Comparison of ENCODE assay signal across 8 cellular contexts in the genomic region with DNA sequence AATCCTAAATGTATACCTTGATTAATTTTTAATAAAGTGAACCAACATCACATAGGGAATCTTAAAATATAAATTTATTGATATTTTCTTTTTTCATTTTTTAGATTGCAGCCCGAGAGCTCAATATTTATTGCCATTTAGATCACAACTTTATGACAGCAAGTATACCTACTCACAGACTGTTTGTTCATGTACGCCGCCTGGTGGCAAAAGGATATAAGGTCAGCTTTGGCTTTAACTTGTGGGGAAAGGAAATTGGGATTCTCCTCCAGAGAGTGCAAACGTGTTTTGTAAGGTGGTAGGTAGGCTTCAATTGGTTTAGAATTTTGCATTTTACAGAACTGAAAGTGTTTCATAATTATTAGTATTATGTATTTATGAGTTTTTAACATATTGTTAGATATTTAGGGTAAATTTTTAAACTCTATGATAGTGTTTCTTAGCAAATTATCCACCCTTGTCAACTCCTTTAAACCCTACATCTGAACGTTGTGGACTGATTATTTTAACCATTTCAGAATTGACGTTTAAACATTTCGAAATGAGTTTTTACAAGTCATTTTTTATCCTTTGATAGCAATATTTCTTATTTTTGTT. TPM values are rescaled to one million over a fixed set of nuclear protein-coding genes. Genes with fewer than 3 reads are reported as not detected.
A peak's percentile ranks its signal among the peaks of the same experiment; 100 is the strongest.
DNase-seq lines count a peak whose midpoint lies in the region; ATAC-seq and TF ChIP-seq lines count a peak whose summit lies in the region.

No MANE protein-coding gene starts in this region.

- no peaks in the 10 kb centered on the region for H3K4me1 Mint-ChIP-seq in progenitor cell of endocrine pancreas (ENCODE audit: low read depth)

- H3K27me3 Mint-ChIP-seq in progenitor cell of endocrine pancreas = no peaks in the 10 kb centered on the region

- no peaks in the 10 kb centered on the region for H3K9me3 Mint-ChIP-seq in progenitor cell of endocrine pancreas (ENCODE audit: low read depth)

- H3K4me3 Mint-ChIP-seq in progenitor cell of endocrine pancreas (ENCODE audit: low read depth) = no peak overlapping the region

- no peak overlapping the region for H3K27ac Mint-ChIP-seq in progenitor cell of endocrine pancreas

- peak; percentile 96 for ATAC-seq in SK-N-SH treated with all-trans-retinoic acid at 6 μM for 48 hours
- no peak for ATAC-seq in GM18520 (IDR thresholded peaks at IDR 0.05; ENCODE audit: unreplicated experiment)

- TF ChIP-seq CTCF in progenitor cell of endocrine pancreas (IDR thresholded peaks at IDR 0.05; ENCODE audit: unreplicated experiment) = peak; percentile 88

- peaks cover 13% of the 10 kb centered on the region for H3K36me3 Mint-ChIP-seq in progenitor cell of endocrine pancreas (ENCODE audit: insufficient read depth)

- peak; percentile 76 for DNase-seq in SIG-M5 treated with dmso at 0.1 percent for 504 hours (lab: John Stamatoyannopoulos, UW; ENCODE audit: unreplicated experiment)
- DNase-seq in SIG-M5 (lab: John Stamatoyannopoulos, UW) = no peak
- peak; percentile 75 for DNase-seq in M059J (ENCODE audit: low read depth)
- peak; percentile 67 for DNase-seq in activated naive CD4-positive, alpha-beta T cell treated with anti-CD3 and anti-CD28 coated beads, Interleukin-2, amount 50 U/mL, for 16 hours
- peak; percentile 77 for DNase-seq in glomerular visceral epithelial cell (ENCODE audit: extremely low spot score)
- peak; percentile 52 for DNase-seq in progenitor cell of endocrine pancreas (ENCODE audit: low spot score, unreplicated experiment)

TF ChIP-seq in SK-N-SH treated with all-trans-retinoic acid at 6 μM for 48 hours, 23 proteins besides CTCF, POLR2A, EP300 and RAD21:
- TF ChIP-seq TOX (CRISPR knock-in tag; IDR thresholded peaks at IDR 0.05; ENCODE audit: borderline replicate concordance) = no peak
- no peak for TF ChIP-seq OSR1 (CRISPR knock-in tag; IDR thresholded peaks at IDR 0.05)
- no peak for TF ChIP-seq PATZ1 (CRISPR knock-in tag; IDR thresholded peaks at IDR 0.05; ENCODE audit: borderline replicate concordance)
- TF ChIP-seq, protein P1, sequence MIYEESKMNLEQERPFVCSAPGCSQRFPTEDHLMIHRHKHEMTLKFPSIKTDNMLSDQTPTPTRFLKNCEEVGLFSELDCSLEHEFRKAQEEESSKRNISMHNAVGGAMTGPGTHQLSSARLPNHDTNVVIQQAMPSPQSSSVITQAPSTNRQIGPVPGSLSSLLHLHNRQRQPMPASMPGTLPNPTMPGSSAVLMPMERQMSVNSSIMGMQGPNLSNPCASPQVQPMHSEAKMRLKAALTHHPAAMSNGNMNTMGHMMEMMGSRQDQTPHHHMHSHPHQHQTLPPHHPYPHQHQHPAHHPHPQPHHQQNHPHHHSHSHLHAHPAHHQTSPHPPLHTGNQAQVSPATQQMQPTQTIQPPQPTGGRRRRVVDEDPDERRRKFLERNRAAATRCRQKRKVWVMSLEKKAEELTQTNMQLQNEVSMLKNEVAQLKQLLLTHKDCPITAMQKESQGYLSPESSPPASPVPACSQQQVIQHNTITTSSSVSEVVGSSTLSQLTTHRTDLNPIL (CRISPR knock-in tag; IDR thresholded peaks at IDR 0.05; ENCODE audit: low read depth) = no peak
- no peak for TF ChIP-seq ARNTL (CRISPR knock-in tag; IDR thresholded peaks at IDR 0.05; ENCODE audit: borderline replicate concordance, low read depth)
- TF ChIP-seq ZFP30 (CRISPR knock-in tag; IDR thresholded peaks at IDR 0.05) = no peak
- TF ChIP-seq GLIS3 (CRISPR knock-in tag; IDR thresholded peaks at IDR 0.05) = no peak
- no peak for TF ChIP-seq ZNF8 (CRISPR knock-in tag; IDR thresholded peaks at IDR 0.05)
- TF ChIP-seq ZFP3 (CRISPR knock-in tag; IDR thresholded peaks at IDR 0.05) = no peak
- TF ChIP-seq PPARA (CRISPR knock-in tag; IDR thresholded peaks at IDR 0.05; ENCODE audit: borderline replicate concordance) = no peak
- TF ChIP-seq, protein P2, sequence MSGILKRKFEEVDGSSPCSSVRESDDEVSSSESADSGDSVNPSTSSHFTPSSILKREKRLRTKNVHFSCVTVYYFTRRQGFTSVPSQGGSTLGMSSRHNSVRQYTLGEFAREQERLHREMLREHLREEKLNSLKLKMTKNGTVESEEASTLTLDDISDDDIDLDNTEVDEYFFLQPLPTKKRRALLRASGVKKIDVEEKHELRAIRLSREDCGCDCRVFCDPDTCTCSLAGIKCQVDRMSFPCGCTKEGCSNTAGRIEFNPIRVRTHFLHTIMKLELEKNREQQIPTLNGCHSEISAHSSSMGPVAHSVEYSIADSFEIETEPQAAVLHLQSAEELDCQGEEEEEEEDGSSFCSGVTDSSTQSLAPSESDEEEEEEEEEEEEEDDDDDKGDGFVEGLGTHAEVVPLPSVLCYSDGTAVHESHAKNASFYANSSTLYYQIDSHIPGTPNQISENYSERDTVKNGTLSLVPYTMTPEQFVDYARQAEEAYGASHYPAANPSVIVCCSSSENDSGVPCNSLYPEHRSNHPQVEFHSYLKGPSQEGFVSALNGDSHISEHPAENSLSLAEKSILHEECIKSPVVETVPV (CRISPR knock-in tag; IDR thresholded peaks at IDR 0.05) = no peak
- TF ChIP-seq SNAI2 (CRISPR knock-in tag; IDR thresholded peaks at IDR 0.05) = no peak
- TF ChIP-seq ZNF565 (CRISPR knock-in tag; conservative IDR thresholded peaks at IDR 0.05; ENCODE audit: low read depth) = no peak
- TF ChIP-seq, protein P3, sequence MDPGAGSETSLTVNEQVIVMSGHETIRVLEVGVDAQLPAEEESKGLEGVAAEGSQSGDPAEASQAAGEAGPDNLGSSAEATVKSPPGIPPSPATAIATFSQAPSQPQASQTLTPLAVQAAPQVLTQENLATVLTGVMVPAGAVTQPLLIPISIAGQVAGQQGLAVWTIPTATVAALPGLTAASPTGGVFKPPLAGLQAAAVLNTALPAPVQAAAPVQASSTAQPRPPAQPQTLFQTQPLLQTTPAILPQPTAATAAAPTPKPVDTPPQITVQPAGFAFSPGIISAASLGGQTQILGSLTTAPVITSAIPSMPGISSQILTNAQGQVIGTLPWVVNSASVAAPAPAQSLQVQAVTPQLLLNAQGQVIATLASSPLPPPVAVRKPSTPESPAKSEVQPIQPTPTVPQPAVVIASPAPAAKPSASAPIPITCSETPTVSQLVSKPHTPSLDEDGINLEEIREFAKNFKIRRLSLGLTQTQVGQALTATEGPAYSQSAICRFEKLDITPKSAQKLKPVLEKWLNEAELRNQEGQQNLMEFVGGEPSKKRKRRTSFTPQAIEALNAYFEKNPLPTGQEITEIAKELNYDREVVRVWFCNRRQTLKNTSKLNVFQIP (CRISPR knock-in tag; IDR thresholded peaks at IDR 0.05; ENCODE audit: borderline replicate concordance, low read depth) = no peak
- no peak for TF ChIP-seq ZC3H10 (CRISPR knock-in tag; IDR thresholded peaks at IDR 0.05)
- no peak for TF ChIP-seq CSDC2 (CRISPR knock-in tag; IDR thresholded peaks at IDR 0.05)
- no peak for TF ChIP-seq ESRRG (CRISPR knock-in tag; IDR thresholded peaks at IDR 0.05)
TF ChIP-seq in SK-N-SH treated with all-trans-retinoic acid at 6 μM for 48 hours: peak in this region for 0.

RNA-seq across cellular contexts. Expression of gene DHFR, which starts 17.5 kb away (rescaled TPM):
- 77.8 and 80.5 TPM in 2 replicates for total RNA-seq in M059J (2014; rRNA removed; shearing (Covaris generic))
- total RNA-seq in progenitor cell of endocrine pancreas = 41.1 and 45.4 TPM in 2 replicates

RNA-seq across cellular contexts. Expression of gene MSH3, which starts 17.8 kb away (rescaled TPM):
- 5.6 and 10.1 TPM in 2 replicates for total RNA-seq in M059J (2014; rRNA removed; shearing (Covaris generic))
- total RNA-seq in progenitor cell of endocrine pancreas = 16.9 and 18.4 TPM in 2 replicates
